In genomic region chr3:48552111-48552911, GRCh38 we compare ENCODE assay signal across 1 cellular context.
TF ChIP-seq lines count a peak whose summit lies in the region.

No MANE protein-coding gene starts in this region.

TF ChIP-seq in HepG2, 621 proteins besides CTCF, POLR2A, EP300 and RAD21 (continued from another document):
- TF ChIP-seq TFDP1 (CRISPR knock-in tag; IDR thresholded peaks at IDR 0.05; ENCODE audit: borderline replicate concordance) (no peak), SUZ12 (IDR thresholded peaks at IDR 0.05; ENCODE audit: low read depth, low read length) (no peak), ARNT2 (CRISPR knock-in tag; IDR thresholded peaks at IDR 0.05; ENCODE audit: low read depth) (no peak), YEATS4 (CRISPR knock-in tag; IDR thresholded peaks at IDR 0.05; ENCODE audit: borderline replicate concordance) (no peak), ZNF629 (CRISPR knock-in tag; conservative IDR thresholded peaks at IDR 0.05) (peak; percentile 59), EHMT2 (IDR thresholded peaks at IDR 0.05; ENCODE audit: borderline replicate concordance, low read depth, low read length) (no peak), ARID4A (CRISPR knock-in tag; IDR thresholded peaks at IDR 0.05; ENCODE audit: borderline replicate concordance) (peak; percentile 15; the same call in 1 of the 2 replicates), RFXANK (CRISPR knock-in tag; IDR thresholded peaks at IDR 0.05) (no peak), ZNF33B (CRISPR knock-in tag; IDR thresholded peaks at IDR 0.05) (no peak), ZFY (CRISPR knock-in tag; IDR thresholded peaks at IDR 0.05) (0 out of 2 replicates have a peak, but pooled peaks have one; percentile 21), MAF1 (CRISPR knock-in tag; IDR thresholded peaks at IDR 0.05; ENCODE audit: borderline replicate concordance) (no peak), ZBTB49 (CRISPR knock-in tag; IDR thresholded peaks at IDR 0.05; ENCODE audit: borderline replicate concordance) (no peak), PITX1 (CRISPR knock-in tag; IDR thresholded peaks at IDR 0.05) (no peak)
- TF ChIP-seq, protein P1, sequence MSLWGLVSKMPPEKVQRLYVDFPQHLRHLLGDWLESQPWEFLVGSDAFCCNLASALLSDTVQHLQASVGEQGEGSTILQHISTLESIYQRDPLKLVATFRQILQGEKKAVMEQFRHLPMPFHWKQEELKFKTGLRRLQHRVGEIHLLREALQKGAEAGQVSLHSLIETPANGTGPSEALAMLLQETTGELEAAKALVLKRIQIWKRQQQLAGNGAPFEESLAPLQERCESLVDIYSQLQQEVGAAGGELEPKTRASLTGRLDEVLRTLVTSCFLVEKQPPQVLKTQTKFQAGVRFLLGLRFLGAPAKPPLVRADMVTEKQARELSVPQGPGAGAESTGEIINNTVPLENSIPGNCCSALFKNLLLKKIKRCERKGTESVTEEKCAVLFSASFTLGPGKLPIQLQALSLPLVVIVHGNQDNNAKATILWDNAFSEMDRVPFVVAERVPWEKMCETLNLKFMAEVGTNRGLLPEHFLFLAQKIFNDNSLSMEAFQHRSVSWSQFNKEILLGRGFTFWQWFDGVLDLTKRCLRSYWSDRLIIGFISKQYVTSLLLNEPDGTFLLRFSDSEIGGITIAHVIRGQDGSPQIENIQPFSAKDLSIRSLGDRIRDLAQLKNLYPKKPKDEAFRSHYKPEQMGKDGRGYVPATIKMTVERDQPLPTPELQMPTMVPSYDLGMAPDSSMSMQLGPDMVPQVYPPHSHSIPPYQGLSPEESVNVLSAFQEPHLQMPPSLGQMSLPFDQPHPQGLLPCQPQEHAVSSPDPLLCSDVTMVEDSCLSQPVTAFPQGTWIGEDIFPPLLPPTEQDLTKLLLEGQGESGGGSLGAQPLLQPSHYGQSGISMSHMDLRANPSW (CRISPR knock-in tag; IDR thresholded peaks at IDR 0.05; ENCODE audit: borderline replicate concordance): no peak
- TF ChIP-seq, protein P2, sequence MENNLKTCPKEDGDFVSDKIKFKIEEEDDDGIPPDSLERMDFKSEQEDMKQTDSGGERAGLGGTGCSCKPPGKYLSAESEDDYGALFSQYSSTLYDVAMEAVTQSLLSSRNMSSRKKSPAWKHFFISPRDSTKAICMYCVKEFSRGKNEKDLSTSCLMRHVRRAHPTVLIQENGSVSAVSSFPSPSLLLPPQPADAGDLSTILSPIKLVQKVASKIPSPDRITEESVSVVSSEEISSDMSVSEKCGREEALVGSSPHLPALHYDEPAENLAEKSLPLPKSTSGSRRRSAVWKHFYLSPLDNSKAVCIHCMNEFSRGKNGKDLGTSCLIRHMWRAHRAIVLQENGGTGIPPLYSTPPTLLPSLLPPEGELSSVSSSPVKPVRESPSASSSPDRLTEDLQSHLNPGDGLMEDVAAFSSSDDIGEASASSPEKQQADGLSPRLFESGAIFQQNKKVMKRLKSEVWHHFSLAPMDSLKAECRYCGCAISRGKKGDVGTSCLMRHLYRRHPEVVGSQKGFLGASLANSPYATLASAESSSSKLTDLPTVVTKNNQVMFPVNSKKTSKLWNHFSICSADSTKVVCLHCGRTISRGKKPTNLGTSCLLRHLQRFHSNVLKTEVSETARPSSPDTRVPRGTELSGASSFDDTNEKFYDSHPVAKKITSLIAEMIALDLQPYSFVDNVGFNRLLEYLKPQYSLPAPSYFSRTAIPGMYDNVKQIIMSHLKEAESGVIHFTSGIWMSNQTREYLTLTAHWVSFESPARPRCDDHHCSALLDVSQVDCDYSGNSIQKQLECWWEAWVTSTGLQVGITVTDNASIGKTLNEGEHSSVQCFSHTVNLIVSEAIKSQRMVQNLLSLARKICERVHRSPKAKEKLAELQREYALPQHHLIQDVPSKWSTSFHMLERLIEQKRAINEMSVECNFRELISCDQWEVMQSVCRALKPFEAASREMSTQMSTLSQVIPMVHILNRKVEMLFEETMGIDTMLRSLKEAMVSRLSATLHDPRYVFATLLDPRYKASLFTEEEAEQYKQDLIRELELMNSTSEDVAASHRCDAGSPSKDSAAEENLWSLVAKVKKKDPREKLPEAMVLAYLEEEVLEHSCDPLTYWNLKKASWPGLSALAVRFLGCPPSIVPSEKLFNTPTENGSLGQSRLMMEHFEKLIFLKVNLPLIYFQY (CRISPR knock-in tag; IDR thresholded peaks at IDR 0.05; ENCODE audit: borderline replicate concordance): no peak
